In genomic region chr7:25091757-25092156, GRCh38 we compare ENCODE assay signal across 25 cellular contexts.
"Had no signal": no experiment of that assay in that cellular context is flagged by ENCODE, and none has a peak within 500 bp of the region (broad histone marks: within the 10 kb centered on the region; RNA-seq: fewer than 3 reads in every experiment).

No MANE protein-coding gene starts in this region.

- H3K4me3 ChIP-seq: colonic mucosa, dorsolateral prefrontal cortex, esophagus muscularis mucosa, hepatocyte, left lung, lung, sigmoid colon, smooth muscle cell, stomach, suprapubic skin, tibial nerve had no signal

- H3K4me2 ChIP-seq: hepatocyte, smooth muscle cell had no signal

- H3K36me3 ChIP-seq: colonic mucosa, esophagus muscularis mucosa, left lung, sigmoid colon, stomach, suprapubic skin, tibial nerve had no signal

- H3K36me3 Mint-ChIP-seq: activated naive CD4-positive, alpha-beta T cell treated with anti-CD3 and anti-CD28 coated beads, Interleukin-2, amount 10 ng/mL, durations not matched to agents 7 days and 5 days; immature natural killer cell; naive thymus-derived CD4-positive, alpha-beta T cell; stimulated activated memory B cell treated with anti-CD40 and anti-IgM and Interleukin-4, amounts not matched to agents 10 μg/mL and 1 μg/mL and 100 μg/mL, for 72 hours had no signal

- H3K27ac ChIP-seq: colonic mucosa, dorsolateral prefrontal cortex, esophagus muscularis mucosa, hepatocyte, left lung, sigmoid colon, stomach, suprapubic skin, tibial nerve had no signal

- H3K27me3 Mint-ChIP-seq: effector memory CD8-positive, alpha-beta T cell; stimulated activated memory B cell treated with anti-CD40 and anti-IgM and Interleukin-4, amounts not matched to agents 10 μg/mL and 1 μg/mL and 100 μg/mL, for 72 hours had no signal

- H3K4me3 Mint-ChIP-seq: activated CD4-positive, alpha-beta memory T cell treated with anti-CD3 and anti-CD28 coated beads, Interleukin-2, amount 10 ng/mL, durations not matched to agents 7 days and 5 days; activated CD4-positive, alpha-beta T cell treated with anti-CD3 and anti-CD28 coated beads, Interleukin-2, amount 10 ng/mL, durations not matched to agents 24 days and 14 days; activated naive CD4-positive, alpha-beta T cell treated with anti-CD3 and anti-CD28 coated beads, Interleukin-2, amount 10 ng/mL, durations not matched to agents 7 days and 5 days; effector memory CD8-positive, alpha-beta T cell; immature natural killer cell; naive thymus-derived CD4-positive, alpha-beta T cell; neural crest cell; stimulated activated memory B cell treated with anti-CD40 and anti-IgM and Interleukin-4, amounts not matched to agents 10 μg/mL and 1 μg/mL and 100 μg/mL, for 72 hours had no signal

- H3K9me3 ChIP-seq: colonic mucosa, esophagus muscularis mucosa, left lung, sigmoid colon, stomach, suprapubic skin, tibial nerve had no signal

- DNase-seq: activated CD4-positive, alpha-beta memory T cell treated with anti-CD3 and anti-CD28 coated beads, Interleukin-2, amount 10 ng/mL, durations not matched to agents 7 days and 5 days; activated CD4-positive, alpha-beta T cell treated with anti-CD3 and anti-CD28 coated beads, Interleukin-2, amount 10 ng/mL, durations not matched to agents 24 days and 14 days; activated effector memory CD4-positive, alpha-beta T cell treated with anti-CD3 and anti-CD28 coated beads, Interleukin-2, amount 50 U/mL, for 16 hours; activated naive CD4-positive, alpha-beta T cell treated with anti-CD3 and anti-CD28 coated beads, Interleukin-2, amount 10 ng/mL, durations not matched to agents 7 days and 5 days; activated T-cell treated with anti-CD3 and anti-CD28 coated beads for 4 hours; amygdala; colonic mucosa; dorsolateral prefrontal cortex; effector memory CD8-positive, alpha-beta T cell; glutamatergic neuron; immature natural killer cell; left lung; naive thymus-derived CD4-positive, alpha-beta T cell; posterior cingulate gyrus; sigmoid colon; stimulated activated CD4-positive, alpha-beta T cell treated with anti-CD3 and anti-CD28 coated beads, Interleukin-15, amount 100 ng/mL, for 24 hours; stomach had no signal

- H3K27me3 ChIP-seq: colonic mucosa, dorsolateral prefrontal cortex, esophagus muscularis mucosa, hepatocyte, left lung, sigmoid colon, stomach, suprapubic skin, tibial nerve had no signal

- H3K27ac Mint-ChIP-seq: activated CD4-positive, alpha-beta memory T cell treated with anti-CD3 and anti-CD28 coated beads, Interleukin-2, amount 10 ng/mL, durations not matched to agents 7 days and 5 days; activated CD4-positive, alpha-beta T cell treated with anti-CD3 and anti-CD28 coated beads, Interleukin-2, amount 10 ng/mL, durations not matched to agents 24 days and 14 days; activated naive CD4-positive, alpha-beta T cell treated with anti-CD3 and anti-CD28 coated beads, Interleukin-2, amount 10 ng/mL, durations not matched to agents 7 days and 5 days; effector memory CD8-positive, alpha-beta T cell; immature natural killer cell; naive thymus-derived CD4-positive, alpha-beta T cell; stimulated activated memory B cell treated with anti-CD40 and anti-IgM and Interleukin-4, amounts not matched to agents 10 μg/mL and 1 μg/mL and 100 μg/mL, for 72 hours had no signal

- H3K9me3 Mint-ChIP-seq: activated CD4-positive, alpha-beta memory T cell treated with anti-CD3 and anti-CD28 coated beads, Interleukin-2, amount 10 ng/mL, durations not matched to agents 7 days and 5 days; activated CD4-positive, alpha-beta T cell treated with anti-CD3 and anti-CD28 coated beads, Interleukin-2, amount 10 ng/mL, durations not matched to agents 24 days and 14 days; activated naive CD4-positive, alpha-beta T cell treated with anti-CD3 and anti-CD28 coated beads, Interleukin-2, amount 10 ng/mL, durations not matched to agents 7 days and 5 days; effector memory CD8-positive, alpha-beta T cell; immature natural killer cell; neural crest cell; stimulated activated memory B cell treated with anti-CD40 and anti-IgM and Interleukin-4, amounts not matched to agents 10 μg/mL and 1 μg/mL and 100 μg/mL, for 72 hours had no signal

- H3K4me1 ChIP-seq: colonic mucosa, left lung, sigmoid colon had no signal

- H3K79me2 ChIP-seq: hepatocyte had no signal

- ATAC-seq: effector memory CD8-positive, alpha-beta T cell; left lung; naive thymus-derived CD4-positive, alpha-beta T cell; stimulated activated memory B cell treated with anti-CD40 and anti-IgM and Interleukin-4, amounts not matched to agents 10 μg/mL and 1 μg/mL and 100 μg/mL, for 72 hours had no signal

- H2AFZ ChIP-seq: hepatocyte had no signal
